18 cellular contexts compared by ENCODE assay signal in genomic region chr6:150255840-150256239, GRCh38.
A peak's percentile ranks its signal among the peaks of the same experiment; 100 is the strongest.
DNase-seq lines count a peak whose midpoint lies in the region; ATAC-seq and TF ChIP-seq lines count a peak whose summit lies in the region.
"Had no signal": no experiment of that assay in that cellular context is flagged by ENCODE, and none has a peak within 500 bp of the region (broad histone marks: within the 10 kb centered on the region; RNA-seq: fewer than 3 reads in every experiment).

No MANE protein-coding gene starts in this region.

- ATAC-seq in RWPE2 (ENCODE audit: low read depth) (peak; percentile 75), HG02840 (IDR thresholded peaks at IDR 0.05; ENCODE audit: low FRiP score, unreplicated experiment) (no peak)
- ATAC-seq: Panc1 had no signal

- H3K4me1 ChIP-seq in RWPE2 (ENCODE audit: insufficient read depth, poor library complexity, severe bottlenecking) (peaks cover 70% of the 10 kb centered on the region), esophagus (ENCODE audit: control insufficient read depth in 2 of 2, insufficient read depth in 2 of 2, low read length in 1 of 2) (peaks cover 0 to 9% of the 10 kb centered on the region in 2 donors)

- intact Hi-C loops in Calu3 (cut with micrococcal nuclease; ENCODE audit: unreplicated experiment), result no loop called here

- H3K4me1 Mint-ChIP-seq in Calu3 (ENCODE audit: low read depth, unreplicated experiment), result peaks cover 11% of the 10 kb centered on the region

- TF ChIP-seq CTCF in RWPE2 (IDR thresholded peaks at IDR 0.05; ENCODE audit: poor library complexity, severe bottlenecking) (no peak), Calu3 (IDR thresholded peaks at IDR 0.05; ENCODE audit: unreplicated experiment) (no peak)

- CTCF ChIA-PET in Calu3 (lab: Charles Lee), result no interaction called here

- peak overlapping the region; percentile 96 for H3K27ac ChIP-seq in RWPE2 (ENCODE audit: poor library complexity, severe bottlenecking)
- H3K27ac ChIP-seq in esophagus (ENCODE audit: low read depth in 2 of 2, low read length in 1 of 2), result peak overlapping the region; percentile 51 to 67
- peak overlapping the region in 19 of 21 experiments; percentile 26 to 81 (median 57) for H3K27ac ChIP-seq in skin epidermis

- H3K36me3 Mint-ChIP-seq in Calu3 (ENCODE audit: insufficient read depth, unreplicated experiment), result no peaks in the 10 kb centered on the region

- peaks cover 2% of the 10 kb centered on the region for H3K9me3 Mint-ChIP-seq in Calu3 (ENCODE audit: low read depth, unreplicated experiment)
- H3K9me3 Mint-ChIP-seq: H9 had no signal

- H3K36me3 ChIP-seq in RWPE2 (ENCODE audit: low read depth) (no peaks in the 10 kb centered on the region; the same call in 1 of the 2 replicates), esophagus (ENCODE audit: control insufficient read depth in 2 of 2, insufficient read depth in 2 of 2, low read length in 1 of 2) (no peaks in the 10 kb centered on the region)

- H3K9me3 ChIP-seq in RWPE2 (ENCODE audit: severe bottlenecking), result no peaks in the 10 kb centered on the region
- H3K9me3 ChIP-seq in esophagus (ENCODE audit: control insufficient read depth in 2 of 2, insufficient read depth in 1 of 2, low read depth in 1 of 2, low read length in 1 of 2), result no peaks in the 10 kb centered on the region
- H3K9me3 ChIP-seq: SK-N-SH had no signal

- no peak overlapping the region for H3K4me3 Mint-ChIP-seq in Calu3 (ENCODE audit: low read depth, unreplicated experiment)
- H3K4me3 Mint-ChIP-seq: H9 had no signal

- BruUV-seq in Calu3 (replicated peaks; lab: Mats Ljungman, UMichigan), result no TSS peak

- no peak overlapping the region for H3K27ac Mint-ChIP-seq in Calu3 (ENCODE audit: unreplicated experiment)
- H3K27ac Mint-ChIP-seq: H9 had no signal

- H3K4me3 ChIP-seq in RWPE2 (ENCODE audit: severe bottlenecking), result no peak overlapping the region
- no peak overlapping the region for H3K4me3 ChIP-seq in esophagus (ENCODE audit: low read depth in 1 of 2, low read length in 2 of 2)
- H3K4me3 ChIP-seq in skin epidermis, result no peak overlapping the region

- DNase-seq in HPDE6-E6E7 (ENCODE audit: extremely low spot score), result peak; percentile 84
- peak; percentile 94 for DNase-seq in RWPE2 (ENCODE audit: low spot score)
- no peak for DNase-seq in Calu3
- no peak for DNase-seq in NOMO-1 treated with dmso at 0.1 percent for 144 hours (lab: John Stamatoyannopoulos, UW; ENCODE audit: unreplicated experiment)
- DNase-seq: COR-L47, DMS153, H9, KBM-7, NCI-H1436 treated with DMSO at 0.1 percent for 48 hours, NCI-H2029 treated with DMSO at 0.1 percent for 48 hours, NCI-H510A treated with DMSO at 0.1 percent for 48 hours, NCI-H82, Right ventricle myocardium superior, SK-N-SH had no signal

- H3K27me3 ChIP-seq in RWPE2 (ENCODE audit: insufficient read depth, poor library complexity, severe bottlenecking), result no peaks in the 10 kb centered on the region
- no peaks in the 10 kb centered on the region for H3K27me3 ChIP-seq in esophagus (ENCODE audit: control insufficient read depth in 1 of 2, insufficient read depth in 2 of 2, low read length in 2 of 2)

- WGBS in esophagus, 2 donors, result 58 to 75% methylated on average over 9 of the region's 9 CpGs

- no peaks in the 10 kb centered on the region for H3K27me3 Mint-ChIP-seq in Calu3 (ENCODE audit: unreplicated experiment)

Comparison
In these comparisons a context has a peak if more than half of its experiments do, and no peak if none do; other contexts are left out.
1. DNase-seq: peak in HPDE6-E6E7 (single experiment) and RWPE2 (single experiment); none in Calu3 (single experiment) and NOMO-1 treated with dmso at 0.1 percent for 144 hours (single experiment).
2. Peak in every context shown above with its lines, with median percentiles within 50 percentile points of each other: H3K27ac ChIP-seq.